Comparison of ENCODE assay signal across 23 cellular contexts in the genomic region with DNA sequence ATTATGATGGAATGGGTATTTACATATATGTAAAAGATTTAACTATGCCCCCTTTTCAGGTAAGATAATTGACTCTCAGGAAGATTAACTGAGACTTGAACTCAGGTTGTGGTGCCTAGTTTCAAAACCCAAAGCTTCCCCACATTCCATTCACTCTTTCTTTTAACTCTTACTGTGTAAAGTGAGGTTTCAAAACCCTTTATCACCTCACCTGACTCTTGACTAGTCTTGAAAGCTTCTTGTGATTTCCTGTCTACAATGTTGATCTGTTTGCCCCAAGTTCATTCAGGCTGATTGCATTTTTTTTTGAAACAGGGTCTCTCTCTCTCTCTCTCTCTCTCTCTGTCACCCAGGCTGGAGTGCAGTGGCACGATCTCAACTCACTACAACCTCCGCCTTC.
"Had no signal": no experiment of that assay in that cellular context is flagged by ENCODE, and none has a peak within 500 bp of the region (broad histone marks: within the 10 kb centered on the region; RNA-seq: fewer than 3 reads in every experiment).

No MANE protein-coding gene starts in this region.

- H3K27ac Mint-ChIP-seq: activated CD4-positive, alpha-beta memory T cell treated with anti-CD3 and anti-CD28 coated beads, Interleukin-2, amount 10 ng/mL, durations not matched to agents 7 days and 5 days; activated naive CD4-positive, alpha-beta T cell treated with anti-CD3 and anti-CD28 coated beads, Interleukin-2, amount 10 ng/mL, durations not matched to agents 7 days and 5 days; activated naive CD8-positive, alpha-beta T cell treated with anti-CD3 and anti-CD28 coated beads for 36 hours; activated T-helper 2 cell treated with anti-CD3 and anti-CD28 coated beads, Interferon-gamma antibody, Interleukin-2, Interleukin-4, amounts not matched to agents 10 μg/mL and 5 μg/mL and 100 μg/mL, durations not matched to agents 14 hours and 24 hours and 36 hours; T-helper 1 cell treated with Interleukin-12 subunit alpha and Interleukin-12 subunit beta and Interleukin-4 antibody, amounts not matched to agents 30 μg/mL and 1 μg/mL, for 36 hours had no signal

- H3K4me1 ChIP-seq: SJSA1 had no signal

- DNase-seq: activated CD4-positive, alpha-beta memory T cell treated with anti-CD3 and anti-CD28 coated beads, Interleukin-2, amount 10 ng/mL, durations not matched to agents 7 days and 5 days; activated CD4-positive, alpha-beta T cell treated with anti-CD3 and anti-CD28 coated beads for 48 hours; activated gamma-delta T cell treated with Interleukin-2 at 50 U/mL for 16 hours; activated naive CD4-positive, alpha-beta T cell treated with anti-CD3 and anti-CD28 coated beads, Interleukin-2, amount 10 ng/mL, durations not matched to agents 7 days and 5 days; activated naive CD8-positive, alpha-beta T cell treated with anti-CD3 and anti-CD28 coated beads for 36 hours; activated T-cell treated with anti-CD3 and anti-CD28 coated beads for 4 hours; activated T-cell treated with anti-CD3 and anti-CD28 coated beads, Interleukin-2, amount 50 U/mL, for 48 hours; brain microvascular endothelial cell; MV-4-11; NCI-H1092 treated with DMSO at 0.1 percent for 48 hours; NCI-H1417 treated with DMSO at 0.1 percent for 48 hours; NCI-H1694 treated with DMSO at 0.1 percent for 48 hours; NCI-H2029 treated with DMSO at 0.1 percent for 48 hours; NCI-H345; NCI-H510A treated with DMSO at 0.1 percent for 48 hours; PC-3; SHP77 had no signal

- H3K9ac ChIP-seq: KMS-11 had no signal

- ATAC-seq: activated CD4-positive, CD25-positive, alpha-beta regulatory T cell treated with anti-CD3 and anti-CD28 coated beads, Interleukin-2, amount 50 U/mL, for 24 hours; PC-3; SK-N-SH treated with all-trans-retinoic acid at 6 μM for 48 hours had no signal

- H3K4me2 ChIP-seq: KMS-11 had no signal

- H3K9me3 Mint-ChIP-seq: activated CD4-positive, alpha-beta memory T cell treated with anti-CD3 and anti-CD28 coated beads, Interleukin-2, amount 10 ng/mL, durations not matched to agents 7 days and 5 days; activated T-helper 2 cell treated with anti-CD3 and anti-CD28 coated beads, Interferon-gamma antibody, Interleukin-2, Interleukin-4, amounts not matched to agents 10 μg/mL and 5 μg/mL and 100 μg/mL, durations not matched to agents 14 hours and 24 hours and 36 hours; T-helper 1 cell treated with Interleukin-12 subunit alpha and Interleukin-12 subunit beta and Interleukin-4 antibody, amounts not matched to agents 30 μg/mL and 1 μg/mL, for 36 hours had no signal

- H3K27me3 Mint-ChIP-seq: activated CD4-positive, alpha-beta memory T cell treated with anti-CD3 and anti-CD28 coated beads, Interleukin-2, amount 10 ng/mL, durations not matched to agents 7 days and 5 days; activated naive CD4-positive, alpha-beta T cell treated with anti-CD3 and anti-CD28 coated beads, Interleukin-2, amount 10 ng/mL, durations not matched to agents 7 days and 5 days; activated naive CD8-positive, alpha-beta T cell treated with anti-CD3 and anti-CD28 coated beads for 36 hours had no signal

- H3K27me3 ChIP-seq: brain microvascular endothelial cell, SJSA1 had no signal

- H3K27ac ChIP-seq: brain microvascular endothelial cell, KMS-11, SJSA1 had no signal

- H3K4me3 Mint-ChIP-seq: activated CD4-positive, alpha-beta memory T cell treated with anti-CD3 and anti-CD28 coated beads, Interleukin-2, amount 10 ng/mL, durations not matched to agents 7 days and 5 days; activated naive CD4-positive, alpha-beta T cell treated with anti-CD3 and anti-CD28 coated beads, Interleukin-2, amount 10 ng/mL, durations not matched to agents 7 days and 5 days; activated naive CD8-positive, alpha-beta T cell treated with anti-CD3 and anti-CD28 coated beads for 36 hours; T-helper 1 cell treated with Interleukin-12 subunit alpha and Interleukin-12 subunit beta and Interleukin-4 antibody, amounts not matched to agents 30 μg/mL and 1 μg/mL, for 36 hours had no signal

- H3K36me3 ChIP-seq: brain microvascular endothelial cell, SJSA1 had no signal

- H3K36me3 Mint-ChIP-seq: activated naive CD4-positive, alpha-beta T cell treated with anti-CD3 and anti-CD28 coated beads, Interleukin-2, amount 10 ng/mL, durations not matched to agents 7 days and 5 days; activated naive CD8-positive, alpha-beta T cell treated with anti-CD3 and anti-CD28 coated beads for 36 hours had no signal

- H3K4me3 ChIP-seq: SJSA1 had no signal

- H3K9me3 ChIP-seq: SJSA1 had no signal
